In the genomic region with DNA sequence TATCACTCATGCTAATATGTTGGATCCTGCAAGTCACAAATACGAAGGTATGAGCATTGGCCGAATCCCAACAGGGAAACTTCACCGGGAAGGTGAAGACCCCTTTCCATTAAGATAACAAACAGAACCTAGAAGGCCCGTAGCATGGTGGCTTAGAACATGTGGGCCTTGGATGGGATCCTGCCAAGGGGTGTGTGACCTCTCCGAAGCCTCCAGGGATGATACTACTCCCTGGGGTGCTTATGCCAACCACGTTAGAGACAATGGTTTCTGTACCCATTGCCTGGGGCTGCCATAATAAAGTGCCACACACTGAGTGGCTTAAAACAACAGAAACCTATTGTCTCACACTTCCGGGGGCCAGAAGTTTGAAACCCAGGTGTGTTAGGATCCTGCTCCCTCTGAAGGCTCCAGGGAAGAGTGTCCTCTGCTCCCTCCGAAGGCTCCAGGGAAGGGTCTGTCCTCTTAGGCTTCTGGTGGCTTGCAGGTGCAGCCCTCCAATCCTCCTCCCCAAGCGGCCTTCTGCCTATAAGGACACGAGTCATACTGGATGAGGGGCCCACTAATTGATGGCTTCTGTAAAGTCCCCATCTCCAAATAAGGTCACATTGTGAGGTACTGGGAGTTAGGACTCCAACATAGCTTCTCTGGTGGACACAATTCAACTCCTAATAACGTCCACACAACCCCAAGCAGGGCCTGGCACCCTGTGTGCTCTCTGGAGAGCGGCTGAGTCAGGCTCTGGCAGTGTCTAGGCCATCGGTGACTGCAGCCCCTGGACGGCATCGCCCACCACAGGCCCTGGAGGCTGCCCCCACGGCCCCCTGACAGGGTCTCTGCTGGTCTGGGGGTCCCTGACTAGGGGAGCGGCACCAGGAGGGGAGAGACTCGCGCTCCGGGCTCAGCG, we compare ENCODE assay signal across 8 cellular contexts. TPM values are rescaled to one million over a fixed set of nuclear protein-coding genes. Genes with fewer than 3 reads are reported as not detected.
DNase-seq lines count a peak whose midpoint lies in the region; ATAC-seq, FAIRE-seq and TF ChIP-seq lines count a peak whose summit lies in the region.

No MANE protein-coding gene starts in this region.

- H3K36me3 ChIP-seq in HepG2 (replicated peaks in 1 of 2; ENCODE audit: control insufficient read depth in 1 of 2, insufficient read depth in 2 of 2, low read length in 2 of 2) (no peaks in the 10 kb centered on the region), upper lobe of right lung (no peaks in the 10 kb centered on the region)

- TF ChIP-seq RAD21 in HepG2 (CRISPR knock-in tag; IDR thresholded peaks at IDR 0.05): no peak

- 84% methylated on average over 11 of the region's 21 CpGs for WGBS in HepG2 (ENCODE audit: low lambda C conversion rate)

- TSS peak; percentile 74 for BruUV-seq in HepG2 (replicated peaks; lab: Mats Ljungman, UMichigan)

- in situ Hi-C loops in HepG2 (cut with HindIII; ENCODE audit: extremely low pct_ligation_motif_present, low pct_unique_long_range_greater_than_20kb): no loop called here

- H3K27me3 Mint-ChIP-seq in CD14-positive monocyte (ENCODE audit: low read depth in 3 of 3): peaks cover 0 to 6% (median 3%) of the 10 kb centered on the region in 3 donors
- no peaks in the 10 kb centered on the region for H3K27me3 Mint-ChIP-seq in activated naive CD8-positive, alpha-beta T cell treated with anti-CD3 and anti-CD28 coated beads, Interleukin-2, amount 10 ng/mL, durations not matched to agents 7 days and 5 days

- no peak for DNase-seq in CD14-positive monocyte (ENCODE audit: low spot score)
- DNase-seq in activated naive CD8-positive, alpha-beta T cell treated with anti-CD3 and anti-CD28 coated beads, Interleukin-2, amount 10 ng/mL, durations not matched to agents 7 days and 5 days: no peak
- DNase-seq in HepG2 (ENCODE audit: low spot score): no peak
- no peak for DNase-seq in upper lobe of right lung
- no peak for DNase-seq in OCI-M2 (lab: John Stamatoyannopoulos, UW; ENCODE audit: unreplicated experiment)
- DNase-seq in stimulated activated CD4-positive, alpha-beta T cell treated with anti-CD3 and anti-CD28 coated beads, Interleukin-15, amount 100 ng/mL, for 24 hours: no peak

- FAIRE-seq in HepG2 (lab: Jason Lieb, UNC): no peak

- H3K9ac ChIP-seq in HepG2 (ENCODE audit: insufficient read depth, low read depth, low read length): peak overlapping the region; percentile 64

- no peak for TF ChIP-seq POLR2A in HepG2 (IDR thresholded peaks at IDR 0.05; ENCODE audit: insufficient read depth in 1 of 2, low read depth in 2 of 2, low read length in 2 of 2)

- H3K4me3 ChIP-seq in HepG2 (replicated peaks in 1 of 3; ENCODE audit: insufficient read depth in 1 of 3, low read depth in 2 of 3, low read length in 3 of 3) (peak overlapping the region in 2 of 3 experiments; percentile 50 to 66; a peak in 4 of 6 replicates), upper lobe of right lung (peak overlapping the region; percentile 69)

- peaks cover 1 to 2% of the 10 kb centered on the region in 2 donors for H3K36me3 Mint-ChIP-seq in CD14-positive monocyte
- peaks cover under 1% of the 10 kb centered on the region for H3K36me3 Mint-ChIP-seq in activated naive CD8-positive, alpha-beta T cell treated with anti-CD3 and anti-CD28 coated beads, Interleukin-2, amount 10 ng/mL, durations not matched to agents 7 days and 5 days

- TF ChIP-seq CTCF in CD14-positive monocyte (IDR thresholded peaks at IDR 0.05): no peak
- no peak for TF ChIP-seq CTCF in HepG2 (CRISPR knock-in tag; IDR thresholded peaks at IDR 0.05)
- no peak for TF ChIP-seq CTCF in upper lobe of right lung (IDR thresholded peaks at IDR 0.05)

- peak overlapping the region in 1 of 7 donors; percentile 37 for H3K27ac Mint-ChIP-seq in CD14-positive monocyte
- peak overlapping the region; percentile 45 for H3K27ac Mint-ChIP-seq in activated naive CD8-positive, alpha-beta T cell treated with anti-CD3 and anti-CD28 coated beads, Interleukin-2, amount 10 ng/mL, durations not matched to agents 7 days and 5 days

- H3K27ac ChIP-seq in HepG2 (ENCODE audit: extremely low read length, insufficient read depth, low read length) (peak overlapping the region; percentile 63), upper lobe of right lung (peak overlapping the region; percentile 87)

- H3K4me1 ChIP-seq in HepG2 (ENCODE audit: insufficient read depth, low read length) (peaks cover 88% of the 10 kb centered on the region), upper lobe of right lung (peaks cover 8% of the 10 kb centered on the region)

- peak overlapping the region; percentile 73 to 74 for H3K4me3 Mint-ChIP-seq in CD14-positive monocyte
- peak overlapping the region; percentile 56 for H3K4me3 Mint-ChIP-seq in activated naive CD8-positive, alpha-beta T cell treated with anti-CD3 and anti-CD28 coated beads, Interleukin-2, amount 10 ng/mL, durations not matched to agents 7 days and 5 days

- H2AFZ ChIP-seq in HepG2 (ENCODE audit: low read length): no peak overlapping the region

- TF ChIP-seq EP300 in HepG2 (IDR thresholded peaks at IDR 0.05; ENCODE audit: low read depth in 2 of 2, low read length in 2 of 2) (no peak), HepG2 (CRISPR knock-in tag; IDR thresholded peaks at IDR 0.05; ENCODE audit: borderline replicate concordance) (no peak)

- H3K4me2 ChIP-seq in HepG2 (ENCODE audit: low read depth, low read length): peak overlapping the region; percentile 59

- H3K9me3 Mint-ChIP-seq in CD14-positive monocyte: no peaks in the 10 kb centered on the region
- no peaks in the 10 kb centered on the region for H3K9me3 Mint-ChIP-seq in activated naive CD8-positive, alpha-beta T cell treated with anti-CD3 and anti-CD28 coated beads, Interleukin-2, amount 10 ng/mL, durations not matched to agents 7 days and 5 days

- CTCF ChIA-PET in HepG2 (lab: Yijun Ruan, JAX; ENCODE audit: low intra/inter-chr PET ratio, low total read pairs): no interaction called here

- no peaks in the 10 kb centered on the region for H4K20me1 ChIP-seq in HepG2 (ENCODE audit: insufficient read depth, low read length)

- H3K9me3 ChIP-seq in HepG2 (ENCODE audit: low read length) (no peaks in the 10 kb centered on the region), upper lobe of right lung (no peaks in the 10 kb centered on the region)

- H3K79me2 ChIP-seq in HepG2 (ENCODE audit: insufficient read depth, low read length): peaks cover 7% of the 10 kb centered on the region

- peak; percentile 0 for ATAC-seq in HG02938 (IDR thresholded peaks at IDR 0.05; ENCODE audit: unreplicated experiment)
- ATAC-seq in activated naive CD8-positive, alpha-beta T cell treated with anti-CD3 and anti-CD28 coated beads, Interleukin-2, amount 10 ng/mL, durations not matched to agents 7 days and 5 days (ENCODE audit: low read depth): no peak
- ATAC-seq in HepG2: no peak
- ATAC-seq in upper lobe of right lung: no peak
- no peak for ATAC-seq in GM18517 (IDR thresholded peaks at IDR 0.05; ENCODE audit: unreplicated experiment)

- POLR2A ChIA-PET in activated naive CD8-positive, alpha-beta T cell treated with anti-CD3 and anti-CD28 coated beads, Interleukin-2, amount 10 ng/mL, durations not matched to agents 7 days and 5 days (lab: Charles Lee): interaction anchor here (0.9 to 1.5 kb wide), 3 partner anchors 13 to 644 kb away, joined by 3 to 8 read pairs (median 3); a partner anchor contains a TSS
- POLR2A ChIA-PET in HepG2 (lab: Yijun Ruan, JAX): interaction anchor here (0.6 to 2.0 kb wide), 4 partner anchors 12 to 35 kb away, joined by 3 to 12 read pairs (median 4); no protein-coding TSS in a partner anchor

- intact Hi-C loops in CD14-positive monocyte (cut with micrococcal nuclease): loop anchor here (10.0 kb wide), 3 partner anchors 649 to 1341 kb away; a partner anchor contains a TSS
- intact Hi-C loops in HepG2 (cut with micrococcal nuclease; ENCODE audit: unreplicated experiment): loop anchor here (10.0 kb wide), 1 partner anchor 649 kb away; a partner anchor contains a TSS
- intact Hi-C loops in upper lobe of right lung (cut with DNase I): no loop called here

- no peaks in the 10 kb centered on the region for H3K27me3 ChIP-seq in HepG2 (ENCODE audit: control insufficient read depth in 1 of 2, insufficient read depth in 2 of 2, low read length in 2 of 2)
- no peaks in the 10 kb centered on the region for H3K27me3 ChIP-seq in upper lobe of right lung

- peaks cover 6% of the 10 kb centered on the region for H3K4me1 Mint-ChIP-seq in CD14-positive monocyte
- H3K4me1 Mint-ChIP-seq in activated naive CD8-positive, alpha-beta T cell treated with anti-CD3 and anti-CD28 coated beads, Interleukin-2, amount 10 ng/mL, durations not matched to agents 7 days and 5 days: peaks cover 8% of the 10 kb centered on the region

TF ChIP-seq in HepG2, 621 proteins besides CTCF, POLR2A, EP300 and RAD21 (continues in another document):
- peak; percentile 27; the same call in 1 of the 2 replicates for TF ChIP-seq SALL1 (CRISPR knock-in tag; IDR thresholded peaks at IDR 0.05)
- TF ChIP-seq ZNF274 (CRISPR knock-in tag; IDR thresholded peaks at IDR 0.05): peak; percentile 45; the same call in 1 of the 2 replicates

RNA-seq across cellular contexts. Expression of a gene that starts 1.0 kb away (rescaled TPM):
- 10 to 100 TPM; 17.5 to 23.5 TPM for polyA plus RNA-seq in CD14-positive monocyte
- 10 to 100 TPM; 24.0 to 24.7 TPM for total RNA-seq in activated naive CD8-positive, alpha-beta T cell treated with anti-CD3 and anti-CD28 coated beads, Interleukin-2, amount 10 ng/mL, durations not matched to agents 7 days and 5 days
- total RNA-seq in HepG2 (2016; rRNA removed; fragmentation: Illumina TruSeq; extraction: Trizol): 19.5 and 20.7 TPM in 2 replicates
- 4.8 and 5.5 TPM in 2 replicates for total RNA-seq in HepG2 (2016; cell fraction: cytosol; rRNA removed; fragmentation: Illumina TruSeq; extraction: Trizol; ENCODE audit: low read depth)
- total RNA-seq in HepG2 (2016; cell fraction: insoluble cytoplasmic fraction; rRNA removed; fragmentation: Illumina TruSeq; extraction: Trizol): 19.7 and 23.1 TPM in 2 replicates
- total RNA-seq in HepG2 (2016; cell fraction: membrane; rRNA removed; fragmentation: Illumina TruSeq; extraction: Trizol): 5.1 and 5.4 TPM in 2 replicates
- 17.5 and 20.2 TPM in 2 replicates for total RNA-seq in HepG2 (2016; cell fraction: nucleus; rRNA removed; fragmentation: Illumina TruSeq; extraction: Trizol)
- polyA plus RNA-seq in HepG2 (2011; rRNA removed): 12.0 and 12.6 TPM in 2 replicates
- 16.4 and 22.8 TPM in 2 replicates for polyA plus RNA-seq in HepG2 (2011; cell fraction: cytosol; rRNA removed)
- 11.0 and 11.8 TPM in 2 replicates for polyA plus RNA-seq in HepG2 (2011; cell fraction: nucleus; rRNA removed)
- 8.0 and 10.5 TPM in 2 replicates for polyA plus RNA-seq in HepG2 (2012)
- polyA plus RNA-seq in HepG2 (2016; cell fraction: cytosol; fragmentation: Illumina TruSeq; extraction: Trizol; ENCODE audit: low read depth): 4.0 and 4.2 TPM in 2 replicates
- polyA plus RNA-seq in HepG2 (2016; cell fraction: insoluble cytoplasmic fraction; fragmentation: Illumina TruSeq; extraction: Trizol; ENCODE audit: low read depth): 16.3 and 18.9 TPM in 2 replicates
- 4.2 and 4.7 TPM in 2 replicates for polyA plus RNA-seq in HepG2 (2016; cell fraction: membrane; fragmentation: Illumina TruSeq; extraction: Trizol; ENCODE audit: low read depth)
- 11.8 and 13.5 TPM in 2 replicates for polyA plus RNA-seq in HepG2 (2016; cell fraction: nucleus; fragmentation: Illumina TruSeq; extraction: Trizol; ENCODE audit: insufficient read depth, low read depth)
- 11.9 and 13.9 TPM in 2 replicates for polyA minus RNA-seq in HepG2 (2011; rRNA and poly(A)+ RNA removed; ENCODE audit: low replicate concordance)
- 4.1 and 4.6 TPM in 2 replicates for polyA minus RNA-seq in HepG2 (2011; cell fraction: cytosol; rRNA and poly(A)+ RNA removed)
- polyA minus RNA-seq in HepG2 (2011; cell fraction: nucleus; rRNA and poly(A)+ RNA removed): 30.2 and 31.9 TPM in 2 replicates
- total RNA-seq in upper lobe of right lung: 19.4 TPM
